ENCODE assay signal across 1 cellular context in the genomic region with DNA sequence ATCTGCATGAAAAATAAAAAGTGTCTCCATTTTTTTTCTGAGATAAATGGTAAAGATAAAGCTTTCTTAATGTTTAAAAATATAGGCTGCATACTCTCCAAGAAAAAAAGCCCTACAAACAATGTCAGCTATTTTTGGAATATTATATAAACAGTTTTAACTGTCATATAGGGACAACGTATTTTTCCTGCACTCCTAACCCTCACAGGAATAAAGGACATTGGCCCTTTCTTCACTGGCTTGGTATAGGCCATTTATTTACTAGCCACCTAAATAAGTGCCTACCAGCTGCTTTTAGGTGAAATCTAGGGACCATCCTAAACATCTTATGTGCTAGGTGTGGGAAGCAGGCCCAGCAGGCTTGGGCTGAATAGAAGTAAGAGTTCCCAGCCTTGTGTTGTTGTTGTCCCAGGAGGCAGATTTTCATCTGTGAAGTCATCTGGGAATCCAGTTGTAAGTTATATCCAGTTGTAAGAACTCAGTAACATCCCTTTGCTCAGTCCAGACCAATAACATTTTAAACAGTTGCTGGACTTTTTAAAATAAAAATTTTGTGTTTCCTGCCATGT.
TF ChIP-seq lines count a peak whose summit lies in the region.

No MANE protein-coding gene starts in this region.

TF ChIP-seq in SK-N-SH, 30 proteins besides CTCF, POLR2A, EP300 and RAD21 (continued from another document):
- TF ChIP-seq, protein P1, sequence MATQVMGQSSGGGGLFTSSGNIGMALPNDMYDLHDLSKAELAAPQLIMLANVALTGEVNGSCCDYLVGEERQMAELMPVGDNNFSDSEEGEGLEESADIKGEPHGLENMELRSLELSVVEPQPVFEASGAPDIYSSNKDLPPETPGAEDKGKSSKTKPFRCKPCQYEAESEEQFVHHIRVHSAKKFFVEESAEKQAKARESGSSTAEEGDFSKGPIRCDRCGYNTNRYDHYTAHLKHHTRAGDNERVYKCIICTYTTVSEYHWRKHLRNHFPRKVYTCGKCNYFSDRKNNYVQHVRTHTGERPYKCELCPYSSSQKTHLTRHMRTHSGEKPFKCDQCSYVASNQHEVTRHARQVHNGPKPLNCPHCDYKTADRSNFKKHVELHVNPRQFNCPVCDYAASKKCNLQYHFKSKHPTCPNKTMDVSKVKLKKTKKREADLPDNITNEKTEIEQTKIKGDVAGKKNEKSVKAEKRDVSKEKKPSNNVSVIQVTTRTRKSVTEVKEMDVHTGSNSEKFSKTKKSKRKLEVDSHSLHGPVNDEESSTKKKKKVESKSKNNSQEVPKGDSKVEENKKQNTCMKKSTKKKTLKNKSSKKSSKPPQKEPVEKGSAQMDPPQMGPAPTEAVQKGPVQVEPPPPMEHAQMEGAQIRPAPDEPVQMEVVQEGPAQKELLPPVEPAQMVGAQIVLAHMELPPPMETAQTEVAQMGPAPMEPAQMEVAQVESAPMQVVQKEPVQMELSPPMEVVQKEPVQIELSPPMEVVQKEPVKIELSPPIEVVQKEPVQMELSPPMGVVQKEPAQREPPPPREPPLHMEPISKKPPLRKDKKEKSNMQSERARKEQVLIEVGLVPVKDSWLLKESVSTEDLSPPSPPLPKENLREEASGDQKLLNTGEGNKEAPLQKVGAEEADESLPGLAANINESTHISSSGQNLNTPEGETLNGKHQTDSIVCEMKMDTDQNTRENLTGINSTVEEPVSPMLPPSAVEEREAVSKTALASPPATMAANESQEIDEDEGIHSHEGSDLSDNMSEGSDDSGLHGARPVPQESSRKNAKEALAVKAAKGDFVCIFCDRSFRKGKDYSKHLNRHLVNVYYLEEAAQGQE (IDR thresholded peaks at IDR 0.05; ENCODE audit: low read depth, low read length): no peak
TF ChIP-seq in SK-N-SH: peak in this region for 3.
